ENCODE assay signal across 16 cellular contexts in the genomic region with DNA sequence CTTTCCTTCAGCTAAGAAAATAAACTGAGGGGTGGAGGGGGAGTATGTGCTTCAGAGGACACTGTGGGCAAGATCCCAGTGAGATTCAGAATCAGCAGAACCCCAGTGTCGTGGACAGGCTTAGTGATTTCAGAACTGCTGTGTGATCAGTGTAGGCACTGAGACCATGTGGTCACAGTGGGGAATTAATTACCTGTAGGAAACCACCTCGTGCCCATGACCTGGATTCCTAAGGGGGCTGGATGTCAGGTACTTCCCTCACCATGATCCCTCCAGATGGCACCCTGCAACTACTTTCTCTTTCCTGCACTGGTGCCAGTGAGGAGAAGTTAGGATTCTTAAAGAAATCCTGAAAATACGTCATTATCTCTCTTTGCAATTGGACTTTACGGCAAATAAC.
A peak's percentile ranks its signal among the peaks of the same experiment; 100 is the strongest.
DNase-seq lines count a peak whose midpoint lies in the region; ATAC-seq and TF ChIP-seq lines count a peak whose summit lies in the region.
"Had no signal": no experiment of that assay in that cellular context is flagged by ENCODE, and none has a peak within 500 bp of the region (broad histone marks: within the 10 kb centered on the region; RNA-seq: fewer than 3 reads in every experiment).

No MANE protein-coding gene starts in this region.

- no peak for ATAC-seq in naive thymus-derived CD8-positive, alpha-beta T cell
- ATAC-seq in GM19351 (IDR thresholded peaks at IDR 0.05; ENCODE audit: unreplicated experiment): no peak

- POLR2A ChIA-PET in naive thymus-derived CD8-positive, alpha-beta T cell (lab: Charles Lee): no interaction called here

- H3K4me3 ChIP-seq in osteoblast (ENCODE audit: insufficient read depth, low read length) (no peak overlapping the region), esophagus squamous epithelium (no peak overlapping the region)
- H3K4me3 ChIP-seq: prostate gland had no signal

- peaks cover 28% of the 10 kb centered on the region for H3K4me1 ChIP-seq in osteoblast (ENCODE audit: insufficient read depth, low read length)
- no peaks in the 10 kb centered on the region for H3K4me1 ChIP-seq in esophagus squamous epithelium
- H3K4me1 ChIP-seq: prostate gland had no signal

- H3K4me3 Mint-ChIP-seq in chondrocyte (ENCODE audit: unreplicated experiment): no peak overlapping the region
- H3K4me3 Mint-ChIP-seq in naive thymus-derived CD8-positive, alpha-beta T cell: no peak overlapping the region
- H3K4me3 Mint-ChIP-seq: activated naive CD4-positive, alpha-beta T cell treated with anti-CD3 and anti-CD28 coated beads, Interleukin-2, amount 50 U/mL, for 24 hours; CD4-positive, alpha-beta memory T cell; type B pancreatic cell had no signal

- DNase-seq in DMS79 treated with DMSO at 0.1 percent for 48 hours (lab: John Stamatoyannopoulos, UW) (peak; percentile 4), DMS79 (lab: John Stamatoyannopoulos, UW) (no peak), LHCN-M2 (ENCODE audit: low read depth) (peak; percentile 22), chondrocyte (ENCODE audit: low spot score) (no peak), osteoblast (ENCODE audit: insufficient read length, low spot score, missing footprints) (no peak), esophagus squamous epithelium (lab: John Stamatoyannopoulos, UW) (no peak)
- no peak for DNase-seq in naive thymus-derived CD8-positive, alpha-beta T cell
- DNase-seq: activated CD4-positive, CD25-positive, alpha-beta regulatory T cell; CD4-positive, alpha-beta memory T cell; glutamatergic neuron; kidney glomerular epithelial cell; NCI-H2171 treated with DMSO at 0.1 percent for 48 hours had no signal

- intact Hi-C loops in esophagus squamous epithelium (cut with DNase I): no loop called here

- no peaks in the 10 kb centered on the region for H3K79me2 ChIP-seq in osteoblast (ENCODE audit: insufficient read depth, low read length)

- peak overlapping the region; percentile 25 for H3K4me2 ChIP-seq in osteoblast (ENCODE audit: insufficient read depth, low read length)

- 87 to 88% methylated on average over 4 of the region's 4 CpGs for WGBS in esophagus squamous epithelium, 2 donors

- H3K36me3 ChIP-seq in osteoblast (ENCODE audit: insufficient read depth, low read length): no peaks in the 10 kb centered on the region
- peaks cover 0 to 57% (median 0%) of the 10 kb centered on the region in 3 donors for H3K36me3 ChIP-seq in esophagus squamous epithelium
- H3K36me3 ChIP-seq: prostate gland had no signal

- H2AFZ ChIP-seq in osteoblast (ENCODE audit: low read length): no peak overlapping the region

- TF ChIP-seq POLR2A in esophagus squamous epithelium (IDR thresholded peaks at IDR 0.05): no peak

- H3K36me3 Mint-ChIP-seq in chondrocyte (ENCODE audit: low read depth): peaks cover 6% of the 10 kb centered on the region
- peaks cover 0 to 61% (median 32%) of the 10 kb centered on the region in 3 donors for H3K36me3 Mint-ChIP-seq in naive thymus-derived CD8-positive, alpha-beta T cell

- no peaks in the 10 kb centered on the region for H3K27me3 Mint-ChIP-seq in chondrocyte (ENCODE audit: low read depth)
- no peaks in the 10 kb centered on the region for H3K27me3 Mint-ChIP-seq in naive thymus-derived CD8-positive, alpha-beta T cell
- H3K27me3 Mint-ChIP-seq: activated naive CD4-positive, alpha-beta T cell treated with anti-CD3 and anti-CD28 coated beads, Interleukin-2, amount 50 U/mL, for 24 hours; CD4-positive, alpha-beta memory T cell; type B pancreatic cell had no signal

- no peak overlapping the region for H3K27ac Mint-ChIP-seq in chondrocyte (ENCODE audit: unreplicated experiment)
- H3K27ac Mint-ChIP-seq in naive thymus-derived CD8-positive, alpha-beta T cell: peak overlapping the region in 1 of 10 donors; percentile 53
- H3K27ac Mint-ChIP-seq: activated naive CD4-positive, alpha-beta T cell treated with anti-CD3 and anti-CD28 coated beads, Interleukin-2, amount 50 U/mL, for 24 hours; type B pancreatic cell had no signal

- H3K9me3 ChIP-seq in osteoblast (ENCODE audit: low read depth, low read length) (no peaks in the 10 kb centered on the region), esophagus squamous epithelium (no peaks in the 10 kb centered on the region)
- H3K9me3 ChIP-seq: prostate gland had no signal

- TF ChIP-seq CTCF in chondrocyte (IDR thresholded peaks at IDR 0.05): peak; percentile 14
- TF ChIP-seq CTCF in osteoblast (IDR thresholded peaks at IDR 0.05; ENCODE audit: extremely low read depth, low read depth, low read length): no peak
- no peak for TF ChIP-seq CTCF in esophagus squamous epithelium (IDR thresholded peaks at IDR 0.05)

- H4K20me1 ChIP-seq in osteoblast (ENCODE audit: insufficient read depth, low read length): no peaks in the 10 kb centered on the region

- H3K27ac ChIP-seq in osteoblast (ENCODE audit: low read depth, low read length) (no peak overlapping the region), esophagus squamous epithelium (no peak overlapping the region)

- H3K4me1 Mint-ChIP-seq in chondrocyte (ENCODE audit: low read depth): peaks cover 19% of the 10 kb centered on the region
- no peaks in the 10 kb centered on the region for H3K4me1 Mint-ChIP-seq in naive thymus-derived CD8-positive, alpha-beta T cell
- H3K4me1 Mint-ChIP-seq: activated naive CD4-positive, alpha-beta T cell treated with anti-CD3 and anti-CD28 coated beads, Interleukin-2, amount 50 U/mL, for 24 hours; CD4-positive, alpha-beta memory T cell had no signal

- H3K27me3 ChIP-seq in osteoblast (ENCODE audit: insufficient read depth, low read length): no peaks in the 10 kb centered on the region
- no peaks in the 10 kb centered on the region for H3K27me3 ChIP-seq in esophagus squamous epithelium

- no peaks in the 10 kb centered on the region for H3K9me3 Mint-ChIP-seq in chondrocyte (ENCODE audit: low read depth)
- no peaks in the 10 kb centered on the region for H3K9me3 Mint-ChIP-seq in naive thymus-derived CD8-positive, alpha-beta T cell
- H3K9me3 Mint-ChIP-seq: activated naive CD4-positive, alpha-beta T cell treated with anti-CD3 and anti-CD28 coated beads, Interleukin-2, amount 50 U/mL, for 24 hours; CD4-positive, alpha-beta memory T cell; type B pancreatic cell had no signal

Comparison
In these comparisons a context has a peak if more than half of its experiments do, and no peak if none do; other contexts are left out.
1. DNase-seq: peak in DMS79 treated with DMSO at 0.1 percent for 48 hours (single experiment) and LHCN-M2 (single experiment); none in DMS79 (single experiment), chondrocyte (single experiment), osteoblast (single experiment), naive thymus-derived CD8-positive, alpha-beta T cell (0 of 10) and esophagus squamous epithelium (single experiment).